ENCODE assay signal across 14 cellular contexts in genomic region chr11:12247543-12248287, GRCh38.
DNase-seq lines count a peak whose midpoint lies in the region; FAIRE-seq and TF ChIP-seq lines count a peak whose summit lies in the region.
"Had no signal": no experiment of that assay in that cellular context is flagged by ENCODE, and none has a peak within 500 bp of the region (broad histone marks: within the 10 kb centered on the region; RNA-seq: fewer than 3 reads in every experiment).

No MANE protein-coding gene starts in this region.

- no peak overlapping the region for H2AFZ ChIP-seq in MM.1S (ENCODE audit: low read length)

- H3K36me3 Mint-ChIP-seq in nephron (ENCODE audit: low read depth), result no peaks in the 10 kb centered on the region
- no peaks in the 10 kb centered on the region for H3K36me3 Mint-ChIP-seq in type B pancreatic cell

- H4K20me1 ChIP-seq in MM.1S (ENCODE audit: insufficient read depth, low read length), result no peaks in the 10 kb centered on the region

- peaks cover 9% of the 10 kb centered on the region for H3K27me3 Mint-ChIP-seq in nephron (ENCODE audit: low read depth)
- no peaks in the 10 kb centered on the region for H3K27me3 Mint-ChIP-seq in type B pancreatic cell
- H3K27me3 Mint-ChIP-seq: activated CD4-positive, alpha-beta T cell treated with anti-CD3 and anti-CD28 coated beads, Interleukin-2, amount 10 ng/mL, durations not matched to agents 7 days and 5 days; activated naive CD4-positive, alpha-beta T cell treated with anti-CD3 and anti-CD28 coated beads, Interleukin-2, amount 50 U/mL, for 24 hours; stimulated activated naive CD8-positive, alpha-beta T cell treated with anti-CD3 and anti-CD28 coated beads, Interleukin-15, Interleukin-2, amounts not matched to agents 100 ng/mL and 50 ng/mL, for 24 hours had no signal

- no peaks in the 10 kb centered on the region for H3K79me2 ChIP-seq in MM.1S (ENCODE audit: low read length)

- H3F3A ChIP-seq in MM.1S (ENCODE audit: insufficient read depth, low read length), result 0 out of 2 replicates have a peak, but pooled peaks cover 4% of the 10 kb centered on the region

- H3K27me3 ChIP-seq in esophagus muscularis mucosa (no peaks in the 10 kb centered on the region), MM.1S (replicated peaks; ENCODE audit: insufficient read depth, low read length) (no peaks in the 10 kb centered on the region)
- H3K27me3 ChIP-seq: MG63 had no signal

- H3K36me3 ChIP-seq in esophagus muscularis mucosa (peaks cover 0 to 54% (median 24%) of the 10 kb centered on the region in 4 donors), MM.1S (replicated peaks; ENCODE audit: insufficient read depth, low read length) (no peaks in the 10 kb centered on the region)
- H3K36me3 ChIP-seq: HAP-1 had no signal

- H3K27ac ChIP-seq in RWPE1, result peak overlapping the region; percentile 42
- peak overlapping the region; percentile 65 to 88 (median 78) for H3K27ac ChIP-seq in esophagus muscularis mucosa (replicated peaks in 1 of 4)
- no peak overlapping the region for H3K27ac ChIP-seq in MM.1S (ENCODE audit: low read length)

- no peak for TF ChIP-seq EP300 in esophagus muscularis mucosa (IDR thresholded peaks at IDR 0.05)

- H3K4me1 Mint-ChIP-seq in nephron (peaks cover 63% of the 10 kb centered on the region), type B pancreatic cell (ENCODE audit: unreplicated experiment) (peaks cover 33% of the 10 kb centered on the region)
- H3K4me1 Mint-ChIP-seq: B cell had no signal

- TF ChIP-seq CTCF in RWPE1 (conservative IDR thresholded peaks at IDR 0.05; ENCODE audit: low read depth) (no peak), esophagus muscularis mucosa (IDR thresholded peaks at IDR 0.05) (no peak), nephron (IDR thresholded peaks at IDR 0.05; ENCODE audit: unreplicated experiment in 3 of 3) (no peak), type B pancreatic cell (conservative IDR thresholded peaks at IDR 0.05) (no peak), MM.1S (IDR thresholded peaks at IDR 0.05; ENCODE audit: low read length) (no peak)

- H3K9me3 ChIP-seq in esophagus muscularis mucosa (no peaks in the 10 kb centered on the region), MM.1S (replicated peaks; ENCODE audit: insufficient read depth, low read length) (no peaks in the 10 kb centered on the region)
- H3K9me3 ChIP-seq: HAP-1, MG63 had no signal

- CTCF ChIA-PET in RWPE1 (lab: Yijun Ruan, JAX), result interaction anchor here (1.6 kb wide), 1 partner anchor 13 kb away, joined by 12 read pairs; no protein-coding TSS in a partner anchor

- no peak overlapping the region for H3K4me3 Mint-ChIP-seq in nephron
- H3K4me3 Mint-ChIP-seq in type B pancreatic cell, result peak overlapping the region; percentile 46
- H3K4me3 Mint-ChIP-seq: activated CD4-positive, alpha-beta T cell treated with anti-CD3 and anti-CD28 coated beads, Interleukin-2, amount 10 ng/mL, durations not matched to agents 7 days and 5 days; activated naive CD4-positive, alpha-beta T cell treated with anti-CD3 and anti-CD28 coated beads, Interleukin-2, amount 50 U/mL, for 24 hours; B cell; stimulated activated naive CD8-positive, alpha-beta T cell treated with anti-CD3 and anti-CD28 coated beads, Interleukin-15, Interleukin-2, amounts not matched to agents 100 ng/mL and 50 ng/mL, for 24 hours had no signal

- TF ChIP-seq POLR2A in esophagus muscularis mucosa (IDR thresholded peaks at IDR 0.05; ENCODE audit: low read depth) (no peak), GM12891 (IDR thresholded peaks at IDR 0.05; ENCODE audit: low read depth, low read length) (no peak)

- H3K4me2 ChIP-seq in MM.1S (ENCODE audit: low read depth, low read length), result no peak overlapping the region

- no peak overlapping the region for H3K9ac ChIP-seq in MM.1S (ENCODE audit: low read length)

- H3K4me3 ChIP-seq in esophagus muscularis mucosa (no peak overlapping the region), MM.1S (ENCODE audit: low read length) (no peak overlapping the region)
- H3K4me3 ChIP-seq: HAP-1, MG63 had no signal

- H3K9me3 Mint-ChIP-seq in nephron (no peaks in the 10 kb centered on the region), type B pancreatic cell (no peaks in the 10 kb centered on the region)
- H3K9me3 Mint-ChIP-seq: activated CD4-positive, alpha-beta T cell treated with anti-CD3 and anti-CD28 coated beads, Interleukin-2, amount 10 ng/mL, durations not matched to agents 7 days and 5 days; activated naive CD4-positive, alpha-beta T cell treated with anti-CD3 and anti-CD28 coated beads, Interleukin-2, amount 50 U/mL, for 24 hours; stimulated activated naive CD8-positive, alpha-beta T cell treated with anti-CD3 and anti-CD28 coated beads, Interleukin-15, Interleukin-2, amounts not matched to agents 100 ng/mL and 50 ng/mL, for 24 hours had no signal

- H3K27ac Mint-ChIP-seq in nephron (peak overlapping the region; percentile 1 to 25 (median 7)), type B pancreatic cell (peak overlapping the region; percentile 62)
- H3K27ac Mint-ChIP-seq: activated CD4-positive, alpha-beta T cell treated with anti-CD3 and anti-CD28 coated beads, Interleukin-2, amount 10 ng/mL, durations not matched to agents 7 days and 5 days; B cell; stimulated activated naive CD8-positive, alpha-beta T cell treated with anti-CD3 and anti-CD28 coated beads, Interleukin-15, Interleukin-2, amounts not matched to agents 100 ng/mL and 50 ng/mL, for 24 hours had no signal

- intact Hi-C loops in esophagus muscularis mucosa (cut with DNase I), result no loop called here

- H3K9me2 ChIP-seq in MM.1S (replicated peaks; ENCODE audit: insufficient read depth, low read length), result no peaks in the 10 kb centered on the region

- WGBS in esophagus muscularis mucosa, result 54% methylated on average over 3 of the region's 4 CpGs

- DNase-seq in RWPE1 (ENCODE audit: low spot score) (no peak), esophagus muscularis mucosa (ENCODE audit: extremely low spot score) (no peak), type B pancreatic cell (ENCODE audit: extremely low spot score, unreplicated experiment) (no peak), NCI-H82 treated with DMSO at 0.1 percent for 48 hours (lab: John Stamatoyannopoulos, UW; ENCODE audit: unreplicated experiment) (no peak), GM12891 (ENCODE audit: insufficient read length, low spot score) (no peak), MM.1S (no peak)
- DNase-seq: activated CD4-positive, alpha-beta T cell treated with anti-CD3 and anti-CD28 coated beads, Interleukin-2, amount 10 ng/mL, durations not matched to agents 7 days and 5 days; kidney glomerular epithelial cell; MG63 had no signal

- FAIRE-seq in GM12891 (lab: Jason Lieb, UNC), result no peak

- POLR2A ChIA-PET in RWPE1 (lab: Yijun Ruan, JAX; ENCODE audit: low non-redundant PET), result no interaction called here

- H3K4me1 ChIP-seq in esophagus muscularis mucosa (peaks cover 37 to 79% (median 74%) of the 10 kb centered on the region in 4 donors), MM.1S (ENCODE audit: low read length) (peaks cover 32% of the 10 kb centered on the region)
- H3K4me1 ChIP-seq: HAP-1 had no signal

TF ChIP-seq in GM12891, 5 proteins besides CTCF, POLR2A, EP300 and RAD21:
- no peak for TF ChIP-seq POU2F2 (IDR thresholded peaks at IDR 0.05; ENCODE audit: low read depth, low read length)
- TF ChIP-seq POLR2AphosphoS5 (IDR thresholded peaks at IDR 0.05; ENCODE audit: low read depth, low read length), result no peak
- TF ChIP-seq TAF1 (IDR thresholded peaks at IDR 0.05; ENCODE audit: low read depth, low read length), result no peak
- no peak for TF ChIP-seq SPI1 (IDR thresholded peaks at IDR 0.05; ENCODE audit: low read depth, low read length)
- no peak for TF ChIP-seq PAX5 (IDR thresholded peaks at IDR 0.05; ENCODE audit: insufficient read depth, low read length, severe bottlenecking)
TF ChIP-seq in GM12891: peak in this region for 0.
